18 cellular contexts compared by ENCODE assay signal in genomic region chr15:77696006-77696631, GRCh38.
"Had no signal": no experiment of that assay in that cellular context is flagged by ENCODE, and none has a peak within 500 bp of the region (broad histone marks: within the 10 kb centered on the region; RNA-seq: fewer than 3 reads in every experiment).

No MANE protein-coding gene starts in this region.

- H3K4me1 Mint-ChIP-seq: activated CD8-positive, alpha-beta memory T cell treated with anti-CD3 and anti-CD28 coated beads, Interleukin-2, amount 10 ng/mL, durations not matched to agents 7 days and 5 days; activated naive CD4-positive, alpha-beta T cell treated with anti-CD3 and anti-CD28 coated beads, Interleukin-2, amount 50 U/mL, for 24 hours; naive thymus-derived CD4-positive, alpha-beta T cell had no signal

- H3K4me1 ChIP-seq: stomach, thyroid gland had no signal

- H3K27me3 ChIP-seq: right atrium auricular region, thyroid gland had no signal

- H3K36me3 ChIP-seq: neutrophil, right atrium auricular region, stomach, thyroid gland had no signal

- H3K9me3 Mint-ChIP-seq: activated naive CD4-positive, alpha-beta T cell treated with anti-CD3 and anti-CD28 coated beads, Interleukin-2, amount 50 U/mL, for 24 hours; activated T-cell treated with anti-CD3 and anti-CD28 coated beads, Interleukin-2, amount 50 U/mL, for 24 hours; brain had no signal

- H3K4me3 ChIP-seq: right atrium auricular region, stomach, thyroid gland had no signal

- DNase-seq: activated CD4-positive, alpha-beta T cell treated with anti-CD3 and anti-CD28 coated beads, Interleukin-2, amount 50 U/mL, for 48 hours; activated CD8-positive, alpha-beta memory T cell treated with anti-CD3 and anti-CD28 coated beads, Interleukin-2, amount 10 ng/mL, durations not matched to agents 7 days and 5 days; activated effector memory CD4-positive, alpha-beta T cell treated with Interleukin-2 at 50 U/mL for 16 hours; activated T-cell treated with anti-CD3 and anti-CD28 coated beads, Interleukin-2, amount 50 U/mL, for 24 hours; amniotic stem cell; cerebellar nuclear complex; hippocampal formation; kidney glomerular epithelial cell; mammary epithelial cell; naive thymus-derived CD4-positive, alpha-beta T cell; small intestine; stomach; thyroid gland had no signal

- H3K4me3 Mint-ChIP-seq: activated CD8-positive, alpha-beta memory T cell treated with anti-CD3 and anti-CD28 coated beads, Interleukin-2, amount 10 ng/mL, durations not matched to agents 7 days and 5 days; activated naive CD4-positive, alpha-beta T cell treated with anti-CD3 and anti-CD28 coated beads, Interleukin-2, amount 50 U/mL, for 24 hours; activated T-cell treated with anti-CD3 and anti-CD28 coated beads, Interleukin-2, amount 50 U/mL, for 24 hours; brain; naive thymus-derived CD4-positive, alpha-beta T cell had no signal

- H3K36me3 Mint-ChIP-seq: activated CD8-positive, alpha-beta memory T cell treated with anti-CD3 and anti-CD28 coated beads, Interleukin-2, amount 10 ng/mL, durations not matched to agents 7 days and 5 days; activated naive CD4-positive, alpha-beta T cell treated with anti-CD3 and anti-CD28 coated beads, Interleukin-2, amount 50 U/mL, for 24 hours; naive thymus-derived CD4-positive, alpha-beta T cell had no signal

- H3K27ac Mint-ChIP-seq: activated CD8-positive, alpha-beta memory T cell treated with anti-CD3 and anti-CD28 coated beads, Interleukin-2, amount 10 ng/mL, durations not matched to agents 7 days and 5 days; activated naive CD4-positive, alpha-beta T cell treated with anti-CD3 and anti-CD28 coated beads, Interleukin-2, amount 50 U/mL, for 24 hours; activated T-cell treated with anti-CD3 and anti-CD28 coated beads, Interleukin-2, amount 50 U/mL, for 24 hours; naive thymus-derived CD4-positive, alpha-beta T cell had no signal

- H3K27me3 Mint-ChIP-seq: brain had no signal

- ATAC-seq: activated CD4-positive, CD25-positive, alpha-beta regulatory T cell treated with anti-CD3 and anti-CD28 coated beads, Interleukin-2, amount 50 U/mL, for 24 hours; activated CD8-positive, alpha-beta memory T cell treated with anti-CD3 and anti-CD28 coated beads, Interleukin-2, amount 10 ng/mL, durations not matched to agents 7 days and 5 days; naive thymus-derived CD4-positive, alpha-beta T cell had no signal

- H3K9me3 ChIP-seq: neutrophil, right atrium auricular region, stomach, thyroid gland had no signal

- H3K27ac ChIP-seq: neutrophil, right atrium auricular region, stomach, thyroid gland had no signal
